In genomic region chr1:192904438-192904895, GRCh38 we compare ENCODE assay signal across 10 cellular contexts.
A peak's percentile ranks its signal among the peaks of the same experiment; 100 is the strongest.
DNase-seq lines count a peak whose midpoint lies in the region; ATAC-seq and TF ChIP-seq lines count a peak whose summit lies in the region.
"Had no signal": no experiment of that assay in that cellular context is flagged by ENCODE, and none has a peak within 500 bp of the region (broad histone marks: within the 10 kb centered on the region; RNA-seq: fewer than 3 reads in every experiment).

No MANE protein-coding gene starts in this region.

- intact Hi-C loops in Calu3 (cut with micrococcal nuclease; ENCODE audit: unreplicated experiment): loop anchor here (2.0 to 5.0 kb wide), 2 partner anchors 63 to 94 kb away; no protein-coding TSS in a partner anchor

- DNase-seq in Calu3: peak; percentile 10
- DNase-seq in KBM-7: peak; percentile 50
- DNase-seq in omental fat pad (ENCODE audit: low spot score): no peak
- no peak for DNase-seq in NCI-H526 (lab: John Stamatoyannopoulos, UW)
- DNase-seq in UCSD-AML1 (lab: John Stamatoyannopoulos, UW; ENCODE audit: unreplicated experiment): no peak
- no peak for DNase-seq in NCI-H748 treated with DMSO at 0.1 percent for 48 hours (lab: John Stamatoyannopoulos, UW)
- DNase-seq in anterior cingulate cortex (lab: John Stamatoyannopoulos, UW): no peak
- DNase-seq: midbrain had no signal

- TF ChIP-seq CTCF in Calu3 (IDR thresholded peaks at IDR 0.05; ENCODE audit: unreplicated experiment) (no peak), omental fat pad (IDR thresholded peaks at IDR 0.05) (no peak)

- peak; percentile 92 for ATAC-seq in omental fat pad (ENCODE audit: low FRiP score)

- BruUV-seq in Calu3 (replicated peaks; lab: Mats Ljungman, UMichigan): no TSS peak

- H3K27ac Mint-ChIP-seq in Calu3 (ENCODE audit: unreplicated experiment): peak overlapping the region; percentile 29
- H3K27ac Mint-ChIP-seq: activated naive CD4-positive, alpha-beta T cell treated with anti-CD3 and anti-CD28 coated beads, Interleukin-2, amount 50 U/mL, for 24 hours had no signal

- in situ Hi-C loops in KBM-7 (cut with MboI; ENCODE audit: low pct_unique_long_range_greater_than_20kb, low sequenced_read_pairs): no loop called here

- H3K4me3 Mint-ChIP-seq in Calu3 (ENCODE audit: low read depth, unreplicated experiment): peak overlapping the region; percentile 13
- H3K4me3 Mint-ChIP-seq: activated naive CD4-positive, alpha-beta T cell treated with anti-CD3 and anti-CD28 coated beads, Interleukin-2, amount 50 U/mL, for 24 hours had no signal

- H3K36me3 Mint-ChIP-seq in Calu3 (ENCODE audit: insufficient read depth, unreplicated experiment): no peaks in the 10 kb centered on the region
- H3K36me3 Mint-ChIP-seq: activated naive CD4-positive, alpha-beta T cell treated with anti-CD3 and anti-CD28 coated beads, Interleukin-2, amount 50 U/mL, for 24 hours had no signal

- WGBS in esophagus, 2 donors: 14 to 26% methylated on average over 7 of the region's 7 CpGs

- H3K4me1 ChIP-seq in esophagus (ENCODE audit: control insufficient read depth in 2 of 2, insufficient read depth in 2 of 2, low read length in 1 of 2): no peaks in the 10 kb centered on the region

- no peaks in the 10 kb centered on the region for H3K27me3 ChIP-seq in esophagus (ENCODE audit: control insufficient read depth in 1 of 2, insufficient read depth in 2 of 2, low read length in 2 of 2)

- CTCF ChIA-PET in Calu3 (lab: Charles Lee): interaction anchor here (1.0 kb wide), 2 partner anchors 11 to 162 kb away, joined by 3 to 4 read pairs; no protein-coding TSS in a partner anchor

- H3K36me3 ChIP-seq in esophagus (ENCODE audit: control insufficient read depth in 2 of 2, insufficient read depth in 2 of 2, low read length in 1 of 2): no peaks in the 10 kb centered on the region

- no peaks in the 10 kb centered on the region for H3K9me3 ChIP-seq in esophagus (ENCODE audit: control insufficient read depth in 2 of 2, insufficient read depth in 1 of 2, low read depth in 1 of 2, low read length in 1 of 2)

- no peak overlapping the region for H3K4me3 ChIP-seq in esophagus (ENCODE audit: low read depth in 1 of 2, low read length in 2 of 2)

- no peaks in the 10 kb centered on the region for H3K4me1 Mint-ChIP-seq in Calu3 (ENCODE audit: low read depth, unreplicated experiment)
- H3K4me1 Mint-ChIP-seq: activated naive CD4-positive, alpha-beta T cell treated with anti-CD3 and anti-CD28 coated beads, Interleukin-2, amount 50 U/mL, for 24 hours had no signal

- no peaks in the 10 kb centered on the region for H3K9me3 Mint-ChIP-seq in Calu3 (ENCODE audit: low read depth, unreplicated experiment)
- H3K9me3 Mint-ChIP-seq: activated naive CD4-positive, alpha-beta T cell treated with anti-CD3 and anti-CD28 coated beads, Interleukin-2, amount 50 U/mL, for 24 hours had no signal

- H3K27ac ChIP-seq in esophagus (ENCODE audit: low read depth in 2 of 2, low read length in 1 of 2): peak overlapping the region; percentile 48 to 65

- no peaks in the 10 kb centered on the region for H3K27me3 Mint-ChIP-seq in Calu3 (ENCODE audit: unreplicated experiment)

Comparison
In these comparisons a context has a peak if more than half of its experiments do, and no peak if none do; other contexts are left out.
1. DNase-seq: peak in Calu3 (single experiment) and KBM-7 (single experiment); none in omental fat pad (single experiment), NCI-H526 (0 of 2), UCSD-AML1 (single experiment), NCI-H748 treated with DMSO at 0.1 percent for 48 hours (single experiment) and anterior cingulate cortex (0 of 58).